8 cellular contexts compared by ENCODE assay signal in genomic region chr1:111140680-111140967, GRCh38. TPM values are rescaled to one million over a fixed set of nuclear protein-coding genes. Genes with fewer than 3 reads are reported as not detected.
DNase-seq lines count a peak whose midpoint lies in the region; ATAC-seq and TF ChIP-seq lines count a peak whose summit lies in the region.

No MANE protein-coding gene starts in this region.

- H3K9ac ChIP-seq in HUES6 (ENCODE audit: low read length), result peak overlapping the region; percentile 97

- intact Hi-C loops in Calu3 (cut with micrococcal nuclease; ENCODE audit: unreplicated experiment) (loop anchor here (2.0 kb wide), 1 partner anchor 62 kb away; no protein-coding TSS in a partner anchor), ascending aorta (cut with DNase I) (loop anchor here (2.0 to 10.0 kb wide), 2 partner anchors 308 to 614 kb away; partner anchors contain the start of genes ATP5PB, DDX20 and WDR77)

- ATAC-seq in stimulated activated effector memory CD8-positive, alpha-beta T cell treated with anti-CD3 and anti-CD28 coated beads, Interleukin-12 subunit alpha, Interleukin-12 subunit beta, amount 100 ng/mL, for 72 hours, result no peak
- no peak for ATAC-seq in HG03521 (IDR thresholded peaks at IDR 0.05; ENCODE audit: unreplicated experiment)
- no peak for ATAC-seq in GM21825 (IDR thresholded peaks at IDR 0.05; ENCODE audit: unreplicated experiment)

- no peaks in the 10 kb centered on the region for H3K27me3 Mint-ChIP-seq in Calu3 (ENCODE audit: unreplicated experiment)

- H3K4me1 Mint-ChIP-seq in Calu3 (ENCODE audit: low read depth, unreplicated experiment), result peaks cover 22% of the 10 kb centered on the region
- peaks cover 44% of the 10 kb centered on the region for H3K4me1 Mint-ChIP-seq in stimulated activated effector memory CD8-positive, alpha-beta T cell treated with anti-CD3 and anti-CD28 coated beads, Interleukin-12 subunit alpha, Interleukin-12 subunit beta, amount 100 ng/mL, for 72 hours

- H3K9me3 ChIP-seq in HUES6 (ENCODE audit: control insufficient read depth, insufficient read depth, low read depth, low read length), result no peaks in the 10 kb centered on the region
- H3K9me3 ChIP-seq in ascending aorta, result no peaks in the 10 kb centered on the region

- TF ChIP-seq CTCF in Calu3 (IDR thresholded peaks at IDR 0.05; ENCODE audit: unreplicated experiment) (no peak), ascending aorta (IDR thresholded peaks at IDR 0.05) (no peak)

- H3K36me3 ChIP-seq in HUES6 (ENCODE audit: control insufficient read depth, insufficient read depth, low read length), result peaks cover 19% of the 10 kb centered on the region
- H3K36me3 ChIP-seq in ascending aorta, result peaks cover 0 to 9% of the 10 kb centered on the region in 2 donors

- H3K27me3 ChIP-seq in HUES6 (ENCODE audit: control insufficient read depth, insufficient read depth, low read length), result no peaks in the 10 kb centered on the region
- H3K27me3 ChIP-seq in ascending aorta, result no peaks in the 10 kb centered on the region

- no TSS peak for BruUV-seq in Calu3 (replicated peaks; lab: Mats Ljungman, UMichigan)

- DNase-seq in Calu3 (peak; percentile 23), ascending aorta (ENCODE audit: low spot score in 2 of 2) (no peak), iPS-NIHi7 (ENCODE audit: extremely low spot score) (peak; percentile 69), NCI-H1694 (lab: John Stamatoyannopoulos, UW) (no peak)
- no peak for DNase-seq in stimulated activated effector memory CD8-positive, alpha-beta T cell treated with anti-CD3 and anti-CD28 coated beads, Interleukin-12 subunit alpha, Interleukin-12 subunit beta, amount 100 ng/mL, for 72 hours (ENCODE audit: low spot score in 2 of 2)

- CTCF ChIA-PET in Calu3 (lab: Charles Lee), result interaction anchor here (0.9 kb wide), 1 partner anchor 110 kb away, joined by 3 read pairs; no protein-coding TSS in a partner anchor

- peak overlapping the region; percentile 99 for H3K4me3 ChIP-seq in HUES6 (ENCODE audit: low read depth, low read length)
- peak overlapping the region; percentile 84 to 97 for H3K4me3 ChIP-seq in ascending aorta

- H3K27ac ChIP-seq in HUES6 (ENCODE audit: low read depth, low read length) (peak overlapping the region; percentile 94; the same call in 1 of the 2 replicates), ascending aorta (peak overlapping the region; percentile 90 to 98)

- H3K9me3 Mint-ChIP-seq in Calu3 (ENCODE audit: low read depth, unreplicated experiment), result no peaks in the 10 kb centered on the region
- H3K9me3 Mint-ChIP-seq in stimulated activated effector memory CD8-positive, alpha-beta T cell treated with anti-CD3 and anti-CD28 coated beads, Interleukin-12 subunit alpha, Interleukin-12 subunit beta, amount 100 ng/mL, for 72 hours, result no peaks in the 10 kb centered on the region

- H3K4me1 ChIP-seq in HUES6 (ENCODE audit: control insufficient read depth, insufficient read depth, low read length) (peaks cover 17% of the 10 kb centered on the region), ascending aorta (peaks cover 0 to 15% of the 10 kb centered on the region in 2 donors)

- H3K4me3 Mint-ChIP-seq in Calu3 (ENCODE audit: low read depth, unreplicated experiment), result peak overlapping the region; percentile 98
- peak overlapping the region; percentile 90 for H3K4me3 Mint-ChIP-seq in stimulated activated effector memory CD8-positive, alpha-beta T cell treated with anti-CD3 and anti-CD28 coated beads, Interleukin-12 subunit alpha, Interleukin-12 subunit beta, amount 100 ng/mL, for 72 hours

- peaks cover 34% of the 10 kb centered on the region for H3K36me3 Mint-ChIP-seq in Calu3 (ENCODE audit: insufficient read depth, unreplicated experiment)
- peaks cover 45% of the 10 kb centered on the region for H3K36me3 Mint-ChIP-seq in stimulated activated effector memory CD8-positive, alpha-beta T cell treated with anti-CD3 and anti-CD28 coated beads, Interleukin-12 subunit alpha, Interleukin-12 subunit beta, amount 100 ng/mL, for 72 hours

- H3K27ac Mint-ChIP-seq in Calu3 (ENCODE audit: unreplicated experiment), result no peak overlapping the region
- peak overlapping the region; percentile 91 for H3K27ac Mint-ChIP-seq in stimulated activated effector memory CD8-positive, alpha-beta T cell treated with anti-CD3 and anti-CD28 coated beads, Interleukin-12 subunit alpha, Interleukin-12 subunit beta, amount 100 ng/mL, for 72 hours

RNA-seq across cellular contexts. Expression of gene CEPT1, which starts 0.6 kb away (rescaled TPM):
- 24.7 and 26.8 TPM in 2 replicates for total RNA-seq in Calu3 (2022)
- total RNA-seq in ascending aorta, result 6.6 TPM

RNA-seq across cellular contexts. Expression of gene DRAM2, which starts 0.7 kb away (rescaled TPM):
- total RNA-seq in Calu3 (2022) (23.2 and 25.4 TPM in 2 replicates), ascending aorta (60.2 TPM)

RNA-seq across cellular contexts. Expression of gene DENND2D, which starts 59.8 kb away (rescaled TPM):
- total RNA-seq in Calu3 (2022), result 11.8 and 20.0 TPM in 2 replicates
- total RNA-seq in ascending aorta, result 4.4 TPM

Comparison
In these comparisons a context has a peak if more than half of its experiments do, and no peak if none do; other contexts are left out.
1. DNase-seq: peak in Calu3 (single experiment) and iPS-NIHi7 (single experiment); none in ascending aorta (0 of 2), stimulated activated effector memory CD8-positive, alpha-beta T cell treated with anti-CD3 and anti-CD28 coated beads, Interleukin-12 subunit alpha, Interleukin-12 subunit beta, amount 100 ng/mL, for 72 hours (0 of 2) and NCI-H1694 (single experiment).